Comparison of ENCODE assay signal across 8 cellular contexts in the genomic region with DNA sequence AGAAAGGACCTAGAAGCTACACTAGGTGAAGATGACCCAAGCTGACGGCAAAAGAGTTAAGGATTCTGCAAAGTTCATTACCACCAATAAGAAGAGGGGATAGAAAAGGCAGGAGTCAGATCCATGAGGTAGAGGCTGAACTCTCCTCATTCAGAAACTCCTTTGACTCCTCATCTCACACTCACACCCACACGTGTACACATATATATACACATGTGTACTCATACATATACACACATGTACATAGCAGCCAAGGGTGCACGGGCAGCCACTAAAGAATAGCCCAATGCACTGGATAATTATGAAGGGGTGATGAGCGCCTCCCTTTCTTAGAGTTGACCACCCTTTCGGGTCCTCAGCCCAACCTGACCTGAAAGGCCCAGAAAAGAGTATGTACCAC.
"Had no signal": no experiment of that assay in that cellular context is flagged by ENCODE, and none has a peak within 500 bp of the region (broad histone marks: within the 10 kb centered on the region; RNA-seq: fewer than 3 reads in every experiment).

No MANE protein-coding gene starts in this region.

- ATAC-seq: GM12878 had no signal

- H3K4me3 ChIP-seq: GM12878 had no signal

- FAIRE-seq: G401.6, GM12878, GM12891, GM12892, GM18507, GM19239 had no signal

- DNase-seq: GDM1, GF-D8 had no signal
